In genomic region chr2:165897074-165897683, GRCh38 we compare ENCODE assay signal across 12 cellular contexts. TPM values are rescaled to one million over a fixed set of nuclear protein-coding genes. Genes with fewer than 3 reads are reported as not detected.
DNase-seq lines count a peak whose midpoint lies in the region; ATAC-seq and TF ChIP-seq lines count a peak whose summit lies in the region.
"Had no signal": no experiment of that assay in that cellular context is flagged by ENCODE, and none has a peak within 500 bp of the region (broad histone marks: within the 10 kb centered on the region; RNA-seq: fewer than 3 reads in every experiment).

No MANE protein-coding gene starts in this region.

- H2BK15ac ChIP-seq in neuronal stem cell (ENCODE audit: low read length), result no peak overlapping the region

- no peak overlapping the region for H2BK120ac ChIP-seq in neuronal stem cell (ENCODE audit: low read depth, low read length)

- no CpG with 5 or more reads among the region's 7 CpGs for WGBS in neuronal stem cell (ENCODE audit: extremely low coverage in 2 of 2, insufficient read length in 2 of 2, insufficient replicate concordance in 1 of 2), 2 donors

- no peak overlapping the region for H2AK5ac ChIP-seq in neuronal stem cell (ENCODE audit: low read depth, low read length)

- no peaks in the 10 kb centered on the region for H3K79me1 ChIP-seq in neuronal stem cell (ENCODE audit: low read depth, low read length)

- H3K4ac ChIP-seq in neuronal stem cell (ENCODE audit: low read length), result no peak overlapping the region

- no peak for TF ChIP-seq CTCF in RWPE1 (conservative IDR thresholded peaks at IDR 0.05; ENCODE audit: low read depth)

- no peak overlapping the region for H2AFZ ChIP-seq in neuronal stem cell (ENCODE audit: low read length)

- POLR2A ChIA-PET in RWPE1 (lab: Yijun Ruan, JAX; ENCODE audit: low non-redundant PET), result no interaction called here
- POLR2A ChIA-PET in CD4-positive, alpha-beta memory T cell (lab: Charles Lee; ENCODE audit: partially characterized antibody), result no interaction called here

- peak; percentile 16 for ATAC-seq in GM18909 (IDR thresholded peaks at IDR 0.05; ENCODE audit: poor library complexity, unreplicated experiment)
- peak; percentile 21 for ATAC-seq in GM21737 (IDR thresholded peaks at IDR 0.05; ENCODE audit: unreplicated experiment)
- peak; percentile 28 for ATAC-seq in HG03196 (IDR thresholded peaks at IDR 0.05; ENCODE audit: unreplicated experiment)
- ATAC-seq in effector memory CD8-positive, alpha-beta T cell (replicated peaks), result no peak

- no peak overlapping the region for H3K27ac Mint-ChIP-seq in effector memory CD8-positive, alpha-beta T cell
- H3K27ac Mint-ChIP-seq in CD4-positive, alpha-beta memory T cell, result peak overlapping the region in 1 of 7 donors; percentile 26

- no peak overlapping the region for H3K4me3 ChIP-seq in neuronal stem cell (ENCODE audit: low read length in 2 of 2)
- no peak overlapping the region for H3K4me3 ChIP-seq in CD4-positive, alpha-beta memory T cell (ENCODE audit: low read length in 2 of 2)

- H3K4me2 ChIP-seq in neuronal stem cell (ENCODE audit: insufficient read depth, low read length, poor library complexity, severe bottlenecking), result no peak overlapping the region

- H3K27ac ChIP-seq in neuronal stem cell (replicated peaks; ENCODE audit: low read length), result no peak overlapping the region
- no peak overlapping the region for H3K27ac ChIP-seq in RWPE1
- no peak overlapping the region for H3K27ac ChIP-seq in CD4-positive, alpha-beta memory T cell (ENCODE audit: low read depth, low read length)

- H2BK5ac ChIP-seq in neuronal stem cell (ENCODE audit: low read length), result no peak overlapping the region

- H3K9me3 Mint-ChIP-seq in effector memory CD8-positive, alpha-beta T cell, result no peaks in the 10 kb centered on the region
- H3K9me3 Mint-ChIP-seq in CD4-positive, alpha-beta memory T cell, result no peaks in the 10 kb centered on the region
- H3K9me3 Mint-ChIP-seq: memory B cell had no signal

- peak overlapping the region; percentile 3 for H4K8ac ChIP-seq in neuronal stem cell (ENCODE audit: low read depth, low read length)

- H3K27me3 ChIP-seq in neuronal stem cell (ENCODE audit: control insufficient read depth in 3 of 3, insufficient read depth in 3 of 3, low read depth in 1 of 3, low read length in 3 of 3), result no peaks in the 10 kb centered on the region
- H3K27me3 ChIP-seq in CD4-positive, alpha-beta memory T cell (ENCODE audit: insufficient read depth, low read length), result no peaks in the 10 kb centered on the region

- peaks cover 35% of the 10 kb centered on the region for H3K36me3 Mint-ChIP-seq in effector memory CD8-positive, alpha-beta T cell (ENCODE audit: insufficient read depth)
- H3K36me3 Mint-ChIP-seq in CD4-positive, alpha-beta memory T cell, result peaks cover 64 to 65% of the 10 kb centered on the region in 2 donors

- no peak overlapping the region for H4K91ac ChIP-seq in neuronal stem cell (ENCODE audit: low read depth, low read length, poor library complexity)

- no peak for DNase-seq in neuronal stem cell (ENCODE audit: low spot score)
- DNase-seq in effector memory CD8-positive, alpha-beta T cell, result no peak
- no peak for DNase-seq in RWPE1 (ENCODE audit: low spot score)
- DNase-seq in stimulated activated CD8-positive, alpha-beta memory T cell treated with anti-CD3 and anti-CD28 coated beads, Interleukin-4, amount 100 ng/mL, for 48 hours, result no peak
- DNase-seq in CD4-positive, alpha-beta memory T cell, result no peak
- DNase-seq: activated effector memory CD4-positive, alpha-beta T cell treated with anti-CD3 and anti-CD28 coated beads, Interleukin-2, amount 50 U/mL, for 16 hours; CD4-positive, CD25-positive, alpha-beta regulatory T cell; NCI-H1092 had no signal

- intact Hi-C loops in CD4-positive, alpha-beta memory T cell (cut with micrococcal nuclease), result no loop called here

- H3K27me3 Mint-ChIP-seq in effector memory CD8-positive, alpha-beta T cell, result no peaks in the 10 kb centered on the region
- H3K27me3 Mint-ChIP-seq in CD4-positive, alpha-beta memory T cell, result no peaks in the 10 kb centered on the region
- H3K27me3 Mint-ChIP-seq: CD4-positive, CD25-positive, alpha-beta regulatory T cell; memory B cell had no signal

- H3K9me3 ChIP-seq in neuronal stem cell (replicated peaks in 1 of 2; ENCODE audit: control insufficient read depth in 2 of 2, insufficient read depth in 1 of 2, low read depth in 1 of 2, low read length in 2 of 2), result no peaks in the 10 kb centered on the region
- H3K9me3 ChIP-seq in CD4-positive, alpha-beta memory T cell (ENCODE audit: control insufficient read depth in 1 of 2, low read length in 2 of 2), result no peaks in the 10 kb centered on the region

- H3K14ac ChIP-seq in neuronal stem cell (ENCODE audit: low read length), result no peak overlapping the region

- H3K9ac ChIP-seq in neuronal stem cell (ENCODE audit: low read depth, low read length, poor library complexity), result no peak overlapping the region

- no peak overlapping the region for H3K18ac ChIP-seq in neuronal stem cell (ENCODE audit: low read length)

- no peak overlapping the region for H3K4me3 Mint-ChIP-seq in effector memory CD8-positive, alpha-beta T cell
- H3K4me3 Mint-ChIP-seq in CD4-positive, alpha-beta memory T cell, result no peak overlapping the region
- H3K4me3 Mint-ChIP-seq: CD4-positive, CD25-positive, alpha-beta regulatory T cell; memory B cell had no signal

- H3K36me3 ChIP-seq in neuronal stem cell (replicated peaks in 1 of 2; ENCODE audit: control insufficient read depth in 2 of 2, insufficient read depth in 2 of 2, low read length in 2 of 2), result peaks cover 10 to 97% of the 10 kb centered on the region in 2 donors
- H3K36me3 ChIP-seq in CD4-positive, alpha-beta memory T cell (ENCODE audit: insufficient read depth, low read length), result peaks cover 21% of the 10 kb centered on the region

- CTCF ChIA-PET in RWPE1 (lab: Yijun Ruan, JAX), result no interaction called here
- CTCF ChIA-PET in CD4-positive, alpha-beta memory T cell (lab: Charles Lee; ENCODE audit: partially characterized antibody), result interaction anchor here (0.9 kb wide), 1 partner anchor 13 kb away, joined by 3 read pairs; no protein-coding TSS in a partner anchor

- H2BK12ac ChIP-seq in neuronal stem cell (ENCODE audit: low read length), result no peak overlapping the region

- no peaks in the 10 kb centered on the region for H3K4me1 Mint-ChIP-seq in effector memory CD8-positive, alpha-beta T cell (ENCODE audit: low read depth in 2 of 2)
- H3K4me1 Mint-ChIP-seq in CD4-positive, alpha-beta memory T cell, result peaks cover 0 to 2% (median 0%) of the 10 kb centered on the region in 4 donors

- H3K4me1 ChIP-seq in neuronal stem cell (ENCODE audit: control insufficient read depth in 2 of 2, insufficient read depth in 1 of 2, low read depth in 1 of 2, low read length in 2 of 2), result peaks cover 2 to 9% of the 10 kb centered on the region in 2 donors
- peaks cover under 1% of the 10 kb centered on the region for H3K4me1 ChIP-seq in CD4-positive, alpha-beta memory T cell (ENCODE audit: insufficient read depth, low read length)

- no peak overlapping the region for H3K23ac ChIP-seq in neuronal stem cell (ENCODE audit: low read depth, low read length, poor library complexity)

RNA-seq across cellular contexts. Expression of gene TTC21B, which starts 56.4 kb away (rescaled TPM):
- 10.3 TPM for polyA plus RNA-seq in neuronal stem cell (2013, experiment 1 of 2)
- polyA plus RNA-seq in neuronal stem cell (2013, experiment 2 of 2), result 9.1 TPM
- total RNA-seq in CD4-positive, alpha-beta memory T cell, result 10 to 100 TPM; 25.6 to 30.4 TPM
- 1 to 10 TPM; 6.3 to 9.5 TPM for polyA plus RNA-seq in CD4-positive, alpha-beta memory T cell
